ENCODE assay signal across 8 cellular contexts in the genomic region with DNA sequence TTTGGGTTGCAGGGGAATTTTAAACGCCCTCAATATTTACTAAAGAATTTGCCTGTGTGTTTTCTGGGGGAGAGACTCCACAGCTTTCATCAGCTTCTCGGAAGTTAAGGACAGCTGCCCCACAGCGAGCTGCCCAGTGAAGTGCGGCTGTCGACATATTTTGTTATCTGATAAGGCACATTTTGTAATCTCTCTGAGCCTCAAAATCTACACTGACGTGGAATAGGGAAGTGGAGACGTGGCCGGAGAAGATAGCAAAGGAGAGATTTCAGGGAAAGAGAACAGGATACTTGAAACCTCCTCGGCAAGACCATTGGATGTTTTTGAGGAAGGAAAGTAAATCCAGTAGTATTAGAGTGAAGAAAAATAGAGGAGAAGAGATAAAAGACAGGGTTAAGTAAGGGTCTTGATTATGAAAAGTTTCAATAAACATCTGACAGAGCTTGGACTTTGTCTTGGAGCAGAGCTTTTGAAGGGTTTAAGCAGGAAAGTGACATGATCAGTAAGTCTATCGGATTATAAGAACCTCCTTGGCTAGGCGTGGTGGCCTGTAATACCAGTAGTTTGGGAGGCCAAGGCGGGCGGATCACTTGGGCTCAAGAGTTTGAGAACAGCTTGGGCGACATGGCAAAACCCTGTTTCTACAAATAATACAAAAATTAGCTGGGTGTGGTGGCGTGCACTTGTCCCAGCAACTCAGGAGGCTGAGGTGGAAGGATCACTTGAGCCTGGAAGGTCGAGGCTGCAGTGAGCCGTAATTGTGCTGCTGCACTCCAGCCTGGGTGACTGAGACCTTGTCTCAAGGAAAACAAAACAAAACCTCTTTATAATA. TPM values are rescaled to one million over a fixed set of nuclear protein-coding genes. Genes with fewer than 3 reads are reported as not detected.
DNase-seq lines count a peak whose midpoint lies in the region; ATAC-seq and TF ChIP-seq lines count a peak whose summit lies in the region.

No MANE protein-coding gene starts in this region.

- CTCF ChIA-PET in HEK293T (lab: Yijun Ruan, JAX), result interaction anchor here (0.9 to 2.6 kb wide), 7 partner anchors 9 to 561 kb away, joined by 3 to 12 read pairs (median 6); no protein-coding TSS in a partner anchor

- no peak for DNase-seq in activated naive CD4-positive, alpha-beta T cell treated with anti-CD3 and anti-CD28 coated beads, Interleukin-2, amount 50 U/mL, for 16 hours
- DNase-seq in SIG-M5 (lab: John Stamatoyannopoulos, UW) (peak; percentile 46), endothelial cell (ENCODE audit: low spot score) (no peak), naive B cell (no peak), NCI-H1930 (lab: John Stamatoyannopoulos, UW) (no peak), HEK293T (ENCODE audit: extremely low spot score) (no peak)

- ATAC-seq in HG03135 (IDR thresholded peaks at IDR 0.05; ENCODE audit: unreplicated experiment) (peak; percentile 23), naive B cell (ENCODE audit: low read depth in 2 of 2) (no peak)

- peak overlapping the region; percentile 97 for H3K4me3 Mint-ChIP-seq in activated naive CD4-positive, alpha-beta T cell treated with anti-CD3 and anti-CD28 coated beads, Interleukin-2, amount 50 U/mL, for 24 hours
- H3K4me3 Mint-ChIP-seq in endothelial cell (ENCODE audit: unreplicated experiment), result peak overlapping the region; percentile 94
- peak overlapping the region; percentile 76 to 97 (median 96) for H3K4me3 Mint-ChIP-seq in naive B cell

- TF ChIP-seq CTCF in endothelial cell (IDR thresholded peaks at IDR 0.05; ENCODE audit: unreplicated experiment), result no peak

- POLR2A ChIA-PET in HEK293T (lab: Yijun Ruan, JAX), result interaction anchor here (0.5 to 1.8 kb wide), 29 partner anchors 10 to 628 kb away, joined by 3 to 11 read pairs (median 3); a partner anchor contains a TSS

- H3K27me3 Mint-ChIP-seq in activated naive CD4-positive, alpha-beta T cell treated with anti-CD3 and anti-CD28 coated beads, Interleukin-2, amount 50 U/mL, for 24 hours, result no peaks in the 10 kb centered on the region
- no peaks in the 10 kb centered on the region for H3K27me3 Mint-ChIP-seq in endothelial cell (ENCODE audit: unreplicated experiment)
- H3K27me3 Mint-ChIP-seq in naive B cell, result no peaks in the 10 kb centered on the region

- H3K36me3 Mint-ChIP-seq in activated naive CD4-positive, alpha-beta T cell treated with anti-CD3 and anti-CD28 coated beads, Interleukin-2, amount 50 U/mL, for 24 hours, result peaks cover 4% of the 10 kb centered on the region
- H3K36me3 Mint-ChIP-seq in endothelial cell (ENCODE audit: low read depth, unreplicated experiment) (no peaks in the 10 kb centered on the region), naive B cell (no peaks in the 10 kb centered on the region)

- peak overlapping the region; percentile 95 for H3K27ac Mint-ChIP-seq in activated naive CD4-positive, alpha-beta T cell treated with anti-CD3 and anti-CD28 coated beads, Interleukin-2, amount 50 U/mL, for 24 hours
- peak overlapping the region; percentile 14 for H3K27ac Mint-ChIP-seq in endothelial cell (ENCODE audit: unreplicated experiment)
- peak overlapping the region in 5 of 6 donors; percentile 68 to 96 (median 95) for H3K27ac Mint-ChIP-seq in naive B cell

- H3K4me1 Mint-ChIP-seq in activated naive CD4-positive, alpha-beta T cell treated with anti-CD3 and anti-CD28 coated beads, Interleukin-2, amount 50 U/mL, for 24 hours, result peaks cover 15% of the 10 kb centered on the region
- H3K4me1 Mint-ChIP-seq in endothelial cell (ENCODE audit: unreplicated experiment) (peaks cover 7% of the 10 kb centered on the region), naive B cell (peaks cover 13 to 19% (median 14%) of the 10 kb centered on the region in 3 donors)

- H3K9me3 Mint-ChIP-seq in activated naive CD4-positive, alpha-beta T cell treated with anti-CD3 and anti-CD28 coated beads, Interleukin-2, amount 50 U/mL, for 24 hours, result no peaks in the 10 kb centered on the region
- H3K9me3 Mint-ChIP-seq in endothelial cell (ENCODE audit: unreplicated experiment) (no peaks in the 10 kb centered on the region), naive B cell (no peaks in the 10 kb centered on the region)

TF ChIP-seq in HEK293T, 16 proteins besides CTCF, POLR2A, EP300 and RAD21:
- TF ChIP-seq TARDBP (IDR thresholded peaks at IDR 0.05) (no peak), CTBP1 (IDR thresholded peaks at IDR 0.05; ENCODE audit: borderline replicate concordance) (no peak), ARNT (IDR thresholded peaks at IDR 0.05) (no peak), NFRKB (IDR thresholded peaks at IDR 0.05) (no peak), BHLHE40 (IDR thresholded peaks at IDR 0.05; ENCODE audit: borderline replicate concordance) (no peak), SUZ12 (IDR thresholded peaks at IDR 0.05) (no peak), L3MBTL2 (conservative IDR thresholded peaks at IDR 0.05) (no peak)
- TF ChIP-seq, protein P1, sequence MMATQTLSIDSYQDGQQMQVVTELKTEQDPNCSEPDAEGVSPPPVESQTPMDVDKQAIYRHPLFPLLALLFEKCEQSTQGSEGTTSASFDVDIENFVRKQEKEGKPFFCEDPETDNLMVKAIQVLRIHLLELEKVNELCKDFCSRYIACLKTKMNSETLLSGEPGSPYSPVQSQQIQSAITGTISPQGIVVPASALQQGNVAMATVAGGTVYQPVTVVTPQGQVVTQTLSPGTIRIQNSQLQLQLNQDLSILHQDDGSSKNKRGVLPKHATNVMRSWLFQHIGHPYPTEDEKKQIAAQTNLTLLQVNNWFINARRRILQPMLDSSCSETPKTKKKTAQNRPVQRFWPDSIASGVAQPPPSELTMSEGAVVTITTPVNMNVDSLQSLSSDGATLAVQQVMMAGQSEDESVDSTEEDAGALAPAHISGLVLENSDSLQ (IDR thresholded peaks at IDR 0.05), result no peak
TF ChIP-seq in HEK293T: peak in this region for 0.

RNA-seq across cellular contexts. Expression of a gene that starts 1.1 kb away (rescaled TPM):
- total RNA-seq in endothelial cell (ENCODE audit: unreplicated experiment), result 7.5 TPM
- polyA plus RNA-seq in naive B cell (ENCODE audit: low read depth in 6 of 6), result 1 to 10 TPM in 5 of 6 donors, not detected in 1; 3.0 to 4.7 (median 3.3) TPM

RNA-seq across cellular contexts. Expression of a gene that starts 56.1 kb away (rescaled TPM):
- total RNA-seq in endothelial cell (ENCODE audit: unreplicated experiment), result 14.0 TPM
- polyA plus RNA-seq in naive B cell (ENCODE audit: low read depth in 6 of 6), result 10 to 100 TPM; 17.0 to 56.4 (median 47.6) TPM

Comparison
In these comparisons a context has a peak if more than half of its experiments do, and no peak if none do; other contexts are left out.
1. H3K27ac Mint-ChIP-seq: peak in every context shown above with its lines; median percentile 95 in activated naive CD4-positive, alpha-beta T cell treated with anti-CD3 and anti-CD28 coated beads, Interleukin-2, amount 50 U/mL, for 24 hours; 95 in naive B cell; 14 in endothelial cell.